20 cellular contexts compared by ENCODE assay signal in the genomic region with DNA sequence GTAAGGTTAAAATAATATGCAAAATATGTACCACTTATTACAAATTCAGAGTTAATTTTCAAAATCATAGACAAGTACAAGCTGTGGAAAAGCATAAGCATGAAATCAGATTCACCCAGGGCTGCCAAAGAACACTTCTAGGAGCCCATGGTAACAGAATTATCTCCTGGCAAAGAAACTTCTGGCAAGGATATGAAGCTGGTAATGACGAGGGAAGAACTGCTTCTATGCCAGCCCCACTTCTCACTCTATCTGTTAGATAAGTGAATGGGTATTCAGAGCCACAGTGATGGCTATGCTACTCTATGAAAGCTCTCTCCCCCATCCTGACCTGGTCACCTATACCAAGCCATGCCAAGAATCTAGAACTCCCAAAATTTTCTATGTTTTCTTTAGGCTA. TPM values are rescaled to one million over a fixed set of nuclear protein-coding genes. Genes with fewer than 3 reads are reported as not detected.
DNase-seq lines count a peak whose midpoint lies in the region; ATAC-seq and FAIRE-seq lines count a peak whose summit lies in the region.
"Had no signal": no experiment of that assay in that cellular context is flagged by ENCODE, and none has a peak within 500 bp of the region (broad histone marks: within the 10 kb centered on the region; RNA-seq: fewer than 3 reads in every experiment).

No MANE protein-coding gene starts in this region.

- peak; percentile 97 to 99 for ATAC-seq in left cardiac atrium
- ATAC-seq in sciatic nerve, result peak; percentile 45
- no peak for ATAC-seq in GM21528 (IDR thresholded peaks at IDR 0.05; ENCODE audit: low FRiP score, unreplicated experiment)

- no peak for FAIRE-seq in RCC 7860 (lab: Jason Lieb, UNC)
- FAIRE-seq: D721Med, GM12892, GM18507, H54 had no signal

- intact Hi-C loops in left cardiac atrium (cut with DNase I), result no loop called here
- intact Hi-C loops in sciatic nerve (cut with DNase I), result no loop called here

- peak; percentile 42 to 82 for DNase-seq in NCI-H446 (lab: John Stamatoyannopoulos, UW)
- DNase-seq in cerebellum (ENCODE audit: low spot score), result peak; percentile 58
- peak; percentile 24 for DNase-seq in left cardiac atrium
- DNase-seq in sciatic nerve (ENCODE audit: low spot score), result no peak
- no peak for DNase-seq in RCC 7860 (ENCODE audit: low spot score)
- DNase-seq in activated CD4-positive, alpha-beta T cell treated with anti-CD3 and anti-CD28 coated beads for 4 hours, result no peak
- DNase-seq: ACHN; AML-193; NCI-H1417 treated with DMSO at 0.1 percent for 48 hours; NCI-H1930; NCI-H345; NCI-H526 treated with DMSO at 0.1 percent for 48 hours; NK-92 treated with Interleukin-12 subunit alpha and Interleukin-12 subunit beta, amount 100 ng/mL, for 24 hours; SIG-M5 had no signal

RNA-seq across cellular contexts. Expression of a gene that starts 36.9 kb away (rescaled TPM):
- total RNA-seq in cerebellum (42.4 TPM), left cardiac atrium (10 to 100 TPM; 11.0 to 11.2 TPM), sciatic nerve (45.7 TPM)
- total RNA-seq: HT-29 had no signal

Comparison
In these comparisons a context has a peak if more than half of its experiments do, and no peak if none do; other contexts are left out.
1. DNase-seq: peak in NCI-H446 (2 of 2), cerebellum (single experiment) and left cardiac atrium (single experiment); none in sciatic nerve (single experiment), RCC 7860 (single experiment) and activated CD4-positive, alpha-beta T cell treated with anti-CD3 and anti-CD28 coated beads for 4 hours (0 of 2).